ENCODE assay signal across 21 cellular contexts in the genomic region with DNA sequence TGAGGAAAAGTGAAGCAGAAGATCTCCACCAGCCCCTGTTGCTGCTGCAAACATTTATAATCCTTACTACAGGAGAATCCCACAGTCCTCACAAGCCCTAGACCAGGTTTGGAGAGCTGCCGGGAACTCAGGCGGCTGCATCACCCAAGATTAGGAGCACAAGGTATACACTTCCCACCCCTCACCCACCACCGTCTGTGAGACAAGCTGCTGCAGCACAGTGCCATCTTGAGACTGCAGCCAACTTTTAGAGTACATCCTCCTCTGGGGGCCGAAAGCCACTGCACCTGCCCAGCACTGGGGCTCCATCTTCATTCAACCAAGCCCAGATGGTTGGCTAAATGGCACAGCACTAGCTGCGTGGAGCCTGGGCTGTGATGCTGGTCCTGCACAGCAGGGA.
"Had no signal": no experiment of that assay in that cellular context is flagged by ENCODE, and none has a peak within 500 bp of the region (broad histone marks: within the 10 kb centered on the region; RNA-seq: fewer than 3 reads in every experiment).

No MANE protein-coding gene starts in this region.

- H3K9me3 ChIP-seq: body of pancreas, colonic mucosa, right lobe of liver had no signal

- H3K27ac ChIP-seq: adrenal gland, body of pancreas, colonic mucosa, gastroesophageal sphincter, right lobe of liver, VCaP had no signal

- DNase-seq: activated CD4-positive, alpha-beta T cell treated with anti-CD3 and anti-CD28 coated beads for 48 hours; activated CD4-positive, alpha-beta T cell treated with anti-CD3 and anti-CD28 coated beads, Interleukin-2, amount 50 U/mL, for 48 hours; activated CD8-positive, alpha-beta memory T cell treated with anti-CD3 and anti-CD28 coated beads for 24 hours; activated effector memory CD4-positive, alpha-beta T cell treated with anti-CD3 and anti-CD28 coated beads, Interleukin-2, amount 50 U/mL, for 16 hours; activated naive CD4-positive, alpha-beta T cell treated with anti-CD3 and anti-CD28 coated beads for 36 hours; activated naive CD8-positive, alpha-beta T cell treated with anti-CD3 and anti-CD28 coated beads for 36 hours; adrenal gland; aorta; body of pancreas; cerebellar nuclear complex; colonic mucosa; effector memory CD8-positive, alpha-beta T cell; erythroblast; hippocampal formation; natural killer cell; right lobe of liver; stimulated activated CD4-positive, alpha-beta T cell treated with anti-CD3 and anti-CD28 coated beads, Interleukin-2, amount 100 ng/mL, for 48 hours; stimulated activated naive CD4-positive, alpha-beta T cell treated with Interleukin-2 at 50 U/mL for 16 hours had no signal

- H3K4me1 ChIP-seq: body of pancreas, colonic mucosa, gastroesophageal sphincter, right lobe of liver had no signal

- H3K36me3 ChIP-seq: adrenal gland, colonic mucosa, gastroesophageal sphincter, right lobe of liver had no signal

- H3K27me3 ChIP-seq: adrenal gland, body of pancreas, colonic mucosa, right lobe of liver had no signal

- ATAC-seq: activated CD4-positive, CD25-positive, alpha-beta regulatory T cell treated with anti-CD3 and anti-CD28 coated beads, Interleukin-2, amount 50 U/mL, for 24 hours; body of pancreas; effector memory CD8-positive, alpha-beta T cell; gastroesophageal sphincter; natural killer cell; right lobe of liver had no signal

- H3K4me3 ChIP-seq: adrenal gland, body of pancreas, colonic mucosa, gastroesophageal sphincter, right lobe of liver had no signal
